8 cellular contexts compared by ENCODE assay signal in the genomic region with DNA sequence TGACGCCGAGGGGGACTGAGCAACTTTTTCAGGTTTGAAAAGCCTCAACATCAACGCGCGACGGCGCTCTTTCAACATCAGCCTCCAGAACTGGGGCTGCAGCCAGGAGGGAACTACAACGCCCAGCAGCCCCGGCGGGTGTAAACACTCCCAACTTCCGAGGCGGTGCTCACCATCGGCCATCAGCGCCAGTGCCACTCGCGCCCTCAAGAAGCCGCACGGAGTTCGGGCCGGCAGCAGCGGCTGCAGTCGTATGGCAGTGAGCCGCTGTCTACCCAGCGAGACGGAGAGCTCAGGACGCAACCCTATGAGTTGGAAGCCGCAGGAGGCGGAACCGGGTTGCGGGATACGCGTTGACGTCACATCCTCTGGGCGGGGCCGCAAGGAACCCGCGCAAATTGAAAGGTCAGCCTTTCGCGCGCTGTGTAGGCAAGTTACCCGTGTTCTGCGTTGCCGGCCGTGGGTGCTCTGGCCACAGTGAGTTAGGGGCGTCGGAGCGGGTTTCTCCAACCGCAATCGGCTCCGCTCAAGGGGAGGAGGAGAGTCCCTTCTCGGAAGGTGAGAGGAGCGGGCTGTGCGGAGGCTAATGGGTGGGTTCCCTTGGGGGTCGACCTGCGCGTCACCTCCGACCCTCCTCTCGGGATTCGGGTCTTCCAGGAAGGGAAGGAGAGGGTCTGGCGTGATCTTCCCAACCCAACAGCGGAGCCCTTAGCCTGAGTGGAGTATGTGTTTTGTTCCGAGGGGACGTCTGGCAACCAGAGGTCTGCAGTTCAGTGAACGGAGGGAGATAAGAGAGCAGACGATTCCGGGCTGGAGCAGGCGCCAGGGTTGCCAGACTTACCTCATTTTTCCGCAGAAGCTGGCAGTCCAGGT. TPM values are rescaled to one million over a fixed set of nuclear protein-coding genes. Genes with fewer than 3 reads are reported as not detected.
DNase-seq lines count a peak whose midpoint lies in the region; ATAC-seq, FAIRE-seq and TF ChIP-seq lines count a peak whose summit lies in the region.

A gene (plus strand): TSS at position 409 of the 873 bp plus-strand sequence. CDS start 2,222 bp downstream, outside the sequence.

- POLR2A ChIA-PET in T-cell (lab: Charles Lee): interaction anchor here in 1 of 2 donors (0.5 kb wide), 1 partner anchor 90 kb away, joined by 3 read pairs; no protein-coding TSS in a partner anchor

- no peaks in the 10 kb centered on the region for H3K9me3 Mint-ChIP-seq in T-cell

- no peaks in the 10 kb centered on the region for H3K9me3 ChIP-seq in heart right ventricle

- TF ChIP-seq POLR2A in GM12891 (IDR thresholded peaks at IDR 0.05; ENCODE audit: low read depth, low read length): peak; percentile 82

- H3K4me3 ChIP-seq in heart right ventricle: peak within 1 kb of the TSS; percentile 42 to 97 (median 76)

- TF ChIP-seq CTCF in heart right ventricle (IDR thresholded peaks at IDR 0.05): peak in 5 of 9 donors; percentile 13 to 60 (median 56)

- CTCF ChIA-PET in T-cell (lab: Charles Lee): no interaction called here

- peak; percentile 98 for FAIRE-seq in GM12891 (lab: Jason Lieb, UNC)

- peaks cover 4 to 15% (median 7%) of the 10 kb centered on the region in 9 donors for H3K4me1 ChIP-seq in heart right ventricle

- H3K27ac ChIP-seq in adipose tissue (ENCODE audit: low read depth, low read length) (peak within 1 kb of the TSS; percentile 98), heart right ventricle (peak within 1 kb of the TSS; percentile 93 to 100 (median 98))

- no peaks in the 10 kb centered on the region for H3K27me3 Mint-ChIP-seq in T-cell

- peaks cover 0 to under 1% (median 0%) of the 10 kb centered on the region in 9 donors for H3K36me3 ChIP-seq in heart right ventricle

- no peaks in the 10 kb centered on the region for H3K27me3 ChIP-seq in heart right ventricle

- ATAC-seq in HG02798 (IDR thresholded peaks at IDR 0.05; ENCODE audit: poor library complexity, unreplicated experiment) (peak; percentile 97), T-cell (replicated peaks in 1 of 4) (peak; percentile 97 to 98 (median 98)), heart right ventricle (peak; percentile 96 to 100 (median 99))

- 1% methylated on average over 68 of the region's 68 CpGs for WGBS in adipose tissue, 3 donors
- 0 to 1% methylated on average over 68 of the region's 68 CpGs for WGBS in heart right ventricle, 2 donors

- intact Hi-C loops in heart right ventricle (cut with DNase I): loop anchor here in 4 of 10 donors (10.0 kb wide), 5 partner anchors 203 to 323 kb away; a partner anchor contains a TSS
- intact Hi-C loops in posterior vena cava (cut with DNase I): no loop called here

- H3K36me3 Mint-ChIP-seq in T-cell: no peaks in the 10 kb centered on the region

- peak; percentile 81 for DNase-seq in GM12891 (ENCODE audit: insufficient read length, low spot score)
- peak; percentile 82 for DNase-seq in NCI-H1417 treated with DMSO at 0.1 percent for 48 hours (lab: John Stamatoyannopoulos, UW)
- peak; percentile 81 to 95 (median 87) for DNase-seq in T-cell
- DNase-seq in heart right ventricle: peak; percentile 83 to 86
- peak; percentile 96 for DNase-seq in posterior vena cava (ENCODE audit: low spot score)
- DNase-seq in ureter (ENCODE audit: low spot score): peak; percentile 85

- peak within 1 kb of the TSS; percentile 99 to 100 for H3K27ac Mint-ChIP-seq in T-cell

- peaks cover 18 to 21% (median 18%) of the 10 kb centered on the region in 3 donors for H3K4me1 Mint-ChIP-seq in T-cell

- peak within 1 kb of the TSS; percentile 98 to 99 (median 99) for H3K4me3 Mint-ChIP-seq in T-cell

TF ChIP-seq in GM12891, 5 proteins besides CTCF, POLR2A, EP300 and RAD21:
- TF ChIP-seq POU2F2 (IDR thresholded peaks at IDR 0.05; ENCODE audit: low read depth, low read length) (0 out of 2 replicates have a peak, but pooled peaks have one; percentile 8), PAX5 (IDR thresholded peaks at IDR 0.05; ENCODE audit: insufficient read depth, low read length, severe bottlenecking) (no peak), TAF1 (IDR thresholded peaks at IDR 0.05; ENCODE audit: low read depth, low read length) (peak; percentile 51), POLR2AphosphoS5 (IDR thresholded peaks at IDR 0.05; ENCODE audit: low read depth, low read length) (peak; percentile 75)
TF ChIP-seq in GM12891: peak in this region for 3.

RNA-seq across cellular contexts. Expression of the gene that starts here (rescaled TPM):
- 13.8 TPM for polyA plus RNA-seq in GM12891 (2012; ENCODE audit: low read depth, missing spikeins)
- total RNA-seq in T-cell: 1 to 10 TPM in 4 of 5 donors, under 1 TPM in 1; 0.41 to 2.7 (median 1.4) TPM
- under 1 TPM; 0.06 to 0.11 (median 0.10) TPM for polyA plus RNA-seq in adipose tissue
- 1 to 10 TPM in 1 of 10 donors, under 1 TPM in 6, not detected in 3; 0.13 to 1.4 (median 0.41) TPM for total RNA-seq in heart right ventricle
- under 1 TPM in 1 of 2 donors, not detected in 1; 0.06 TPM for polyA plus RNA-seq in heart right ventricle
- under 1 TPM in 1 of 2 donors, not detected in 1; 0.29 TPM for total RNA-seq in posterior vena cava
- 0.83 TPM for total RNA-seq in ureter

Comparison
In these comparisons a context has a peak if more than half of its experiments do, and no peak if none do; other contexts are left out.
1. Peak in every context shown above with its lines: DNase-seq, ATAC-seq, H3K4me3 ChIP-seq and H3K27ac ChIP-seq.
2. Peak in DNase-seq in posterior vena cava; RNA of the gene not detected or under 1 TPM.
3. Peak in DNase-seq in ureter; RNA of the gene not detected or under 1 TPM.